8 cellular contexts compared by ENCODE assay signal in the genomic region with DNA sequence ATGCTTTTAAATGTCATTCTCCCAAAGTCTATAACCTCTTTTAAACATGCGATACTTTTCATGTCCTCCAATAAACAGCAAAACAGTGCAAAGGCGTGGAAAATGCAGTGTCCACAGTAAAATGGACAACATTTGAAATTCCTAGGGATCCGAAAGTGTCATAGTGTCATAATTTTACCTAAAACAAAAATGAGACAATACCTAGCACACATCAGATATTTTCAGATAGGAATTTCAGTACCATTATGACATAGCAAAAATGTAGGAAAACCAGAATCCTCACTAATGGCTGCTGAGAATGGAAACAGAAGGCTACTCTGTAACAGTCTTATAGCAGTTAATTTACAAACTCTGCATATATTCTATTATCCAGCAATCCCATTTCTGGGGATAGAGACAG. TPM values are rescaled to one million over a fixed set of nuclear protein-coding genes. Genes with fewer than 3 reads are reported as not detected.
"Had no signal": no experiment of that assay in that cellular context is flagged by ENCODE, and none has a peak within 500 bp of the region (broad histone marks: within the 10 kb centered on the region; RNA-seq: fewer than 3 reads in every experiment).

No MANE protein-coding gene starts in this region.

- H3K27ac ChIP-seq: GM23248 had no signal

- H3K4me1 ChIP-seq: HAP-1 had no signal

- H3K4me2 ChIP-seq: GM23338 had no signal

- DNase-seq: GM23248, GOT3, H7, H9, HFFc6 had no signal

- H3K9me3 ChIP-seq: HAP-1 had no signal

- H3K36me3 ChIP-seq: HAP-1 had no signal

- H2AFZ ChIP-seq: GM23248, GM23338 had no signal

- ATAC-seq: GM23338, HCT116 had no signal

- H3K4me3 ChIP-seq: GM23248, GM23338, HAP-1 had no signal

- H3K9ac ChIP-seq: GM23248 had no signal

RNA-seq across cellular contexts. Expression of a gene that starts 33.1 kb away (rescaled TPM):
- total RNA-seq: GM23248, HFFc6 had no signal
- polyA plus RNA-seq: GM23248 had no signal
